In the genomic region with DNA sequence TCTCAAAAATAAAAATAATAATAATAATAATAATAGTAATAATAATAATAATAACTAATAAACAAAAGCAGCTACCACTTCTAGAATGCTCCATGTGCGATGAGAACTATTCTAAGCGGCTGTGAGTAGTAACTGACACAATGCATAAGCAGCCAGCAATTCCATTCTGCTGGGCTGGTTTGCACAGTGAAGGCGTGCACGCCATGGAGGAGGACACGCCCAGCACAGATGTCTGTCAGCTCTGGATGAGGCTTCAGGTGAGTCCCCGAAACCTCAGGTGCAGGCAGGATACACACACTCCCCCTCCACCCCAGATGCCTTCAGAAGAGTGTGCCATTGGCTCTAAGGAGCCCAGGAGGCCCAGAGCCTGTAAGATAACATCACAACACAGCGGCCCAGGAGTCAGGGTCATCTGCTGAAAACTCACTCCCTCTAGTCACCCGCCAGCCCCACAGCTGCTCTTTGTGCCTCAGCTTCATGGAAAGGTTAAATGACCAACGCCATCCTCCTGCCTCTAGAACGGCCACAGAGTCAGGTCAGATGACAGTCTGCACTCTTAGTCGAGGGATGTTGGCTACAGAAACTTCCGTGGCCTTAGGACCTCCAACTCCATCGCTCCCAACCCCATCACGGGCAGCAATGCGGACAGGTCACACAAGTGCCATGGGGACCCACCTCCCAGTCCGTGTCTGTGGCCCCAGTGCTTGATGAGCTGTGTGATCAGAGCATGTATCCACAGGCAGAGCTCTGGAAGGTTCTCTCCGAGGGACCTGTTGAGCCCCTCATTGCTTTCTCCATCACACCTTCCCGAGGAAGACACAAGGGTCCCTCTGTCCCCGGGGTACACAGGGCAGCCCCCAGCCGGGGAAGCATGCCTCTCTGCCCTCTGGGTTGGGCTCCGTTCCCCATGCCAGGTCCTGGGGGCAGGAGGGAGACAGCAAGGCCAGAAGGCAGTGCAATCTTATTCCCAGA, we compare ENCODE assay signal across 8 cellular contexts.
DNase-seq lines count a peak whose midpoint lies in the region; ATAC-seq and TF ChIP-seq lines count a peak whose summit lies in the region.

No MANE protein-coding gene starts in this region.

- ATAC-seq in Right ventricle myocardium inferior: no peak
- ATAC-seq in GM21447 (IDR thresholded peaks at IDR 0.05; ENCODE audit: unreplicated experiment): no peak
- ATAC-seq in GM21786 (IDR thresholded peaks at IDR 0.05; ENCODE audit: unreplicated experiment): no peak

- intact Hi-C loops in Right ventricle myocardium inferior (cut with DNase I) (loop anchor here (5.0 kb wide), 1 partner anchor 139 kb away; no protein-coding TSS in a partner anchor), esophagus squamous epithelium (cut with DNase I) (no loop called here), vagina (cut with DNase I) (no loop called here)

- 75 to 82% methylated on average over 8 to 11 of the region's 21 CpGs for WGBS in esophagus squamous epithelium, 2 donors

- TF ChIP-seq CTCF in right atrium auricular region (IDR thresholded peaks at IDR 0.05) (no peak), esophagus squamous epithelium (IDR thresholded peaks at IDR 0.05) (no peak), neutrophil (IDR thresholded peaks at IDR 0.05) (no peak), vagina (IDR thresholded peaks at IDR 0.05) (no peak)

- DNase-seq in right atrium auricular region (ENCODE audit: low spot score) (no peak), Right ventricle myocardium inferior (ENCODE audit: missing footprints) (no peak), esophagus squamous epithelium (lab: John Stamatoyannopoulos, UW) (no peak), vagina (ENCODE audit: extremely low spot score in 2 of 2) (no peak), GM19240 (ENCODE audit: insufficient read length, low spot score) (no peak)

- TF ChIP-seq POLR2A in esophagus squamous epithelium (IDR thresholded peaks at IDR 0.05) (no peak), vagina (IDR thresholded peaks at IDR 0.05) (no peak)

- H3K36me3 ChIP-seq in right atrium auricular region (no peaks in the 10 kb centered on the region), esophagus squamous epithelium (peaks cover 0 to 11% (median 0%) of the 10 kb centered on the region in 3 donors), neutrophil (peaks cover 5% of the 10 kb centered on the region), vagina (no peaks in the 10 kb centered on the region)

- H3K9me3 ChIP-seq in right atrium auricular region (no peaks in the 10 kb centered on the region), esophagus squamous epithelium (no peaks in the 10 kb centered on the region), neutrophil (no peaks in the 10 kb centered on the region), vagina (no peaks in the 10 kb centered on the region)

- peaks cover 0 to 67% of the 10 kb centered on the region in 2 donors for H3K4me1 ChIP-seq in right atrium auricular region
- peaks cover 32 to 68% (median 58%) of the 10 kb centered on the region in 3 donors for H3K4me1 ChIP-seq in esophagus squamous epithelium
- H3K4me1 ChIP-seq in neutrophil (ENCODE audit: control insufficient read depth in 1 of 2, insufficient read depth in 1 of 2, low read depth in 1 of 2, low read length in 1 of 2): peaks cover 34 to 40% of the 10 kb centered on the region in 2 experiments
- H3K4me1 ChIP-seq in vagina: peaks cover 83% of the 10 kb centered on the region

- peak overlapping the region in 1 of 2 donors; percentile 9 for H3K4me3 ChIP-seq in right atrium auricular region
- peak overlapping the region in 1 of 4 donors; percentile 25 for H3K4me3 ChIP-seq in esophagus squamous epithelium
- H3K4me3 ChIP-seq in neutrophil (ENCODE audit: low read depth in 1 of 2, low read length in 1 of 2): peak overlapping the region in 1 of 2 experiments; percentile 40
- peak overlapping the region in 1 of 2 donors; percentile 30 for H3K4me3 ChIP-seq in vagina

- no peaks in the 10 kb centered on the region for H3K27me3 ChIP-seq in right atrium auricular region
- no peaks in the 10 kb centered on the region for H3K27me3 ChIP-seq in esophagus squamous epithelium
- H3K27me3 ChIP-seq in neutrophil: no peaks in the 10 kb centered on the region
- H3K27me3 ChIP-seq in vagina: no peaks in the 10 kb centered on the region

- H3K27ac ChIP-seq in right atrium auricular region (peak overlapping the region; percentile 85 to 93), esophagus squamous epithelium (peak overlapping the region; percentile 69 to 92 (median 90)), neutrophil (peak overlapping the region; percentile 84), vagina (peak overlapping the region; percentile 97)
